16 cellular contexts compared by ENCODE assay signal in the genomic region with DNA sequence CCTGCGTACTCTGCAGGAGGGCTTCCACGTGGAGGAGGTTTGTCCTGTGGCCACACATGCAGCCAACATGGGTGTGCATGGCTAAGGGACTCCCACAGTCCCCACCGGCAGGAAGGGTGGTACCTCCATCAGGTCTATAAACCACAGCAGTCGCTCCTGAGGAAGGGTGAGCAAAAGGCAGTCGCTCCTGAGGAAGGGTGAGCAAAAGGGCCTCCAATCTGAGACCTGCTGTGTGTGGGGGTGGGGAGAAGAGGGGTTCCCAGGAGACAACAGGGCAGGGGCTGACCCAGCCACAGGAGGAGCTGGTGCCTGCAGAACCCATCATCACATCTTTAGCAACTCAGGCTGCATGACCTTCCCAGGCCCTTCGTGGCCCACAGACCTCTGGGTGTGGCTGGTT. TPM values are rescaled to one million over a fixed set of nuclear protein-coding genes. Genes with fewer than 3 reads are reported as not detected.
DNase-seq lines count a peak whose midpoint lies in the region; ATAC-seq and TF ChIP-seq lines count a peak whose summit lies in the region.
"Had no signal": no experiment of that assay in that cellular context is flagged by ENCODE, and none has a peak within 500 bp of the region (broad histone marks: within the 10 kb centered on the region; RNA-seq: fewer than 3 reads in every experiment).

No MANE protein-coding gene starts in this region.

- no peaks in the 10 kb centered on the region for H4K20me1 ChIP-seq in neural progenitor cell (ENCODE audit: low read depth)

- H2AFZ ChIP-seq in neural progenitor cell (replicated peaks): no peak overlapping the region

- H3K27me3 ChIP-seq in neural progenitor cell (no peaks in the 10 kb centered on the region), gastrocnemius medialis (no peaks in the 10 kb centered on the region)

- no peak overlapping the region for H3K4me2 ChIP-seq in neural progenitor cell

- intact Hi-C loops in Right ventricle myocardium inferior (cut with DNase I): no loop called here
- intact Hi-C loops in cardiac septum (cut with DNase I): no loop called here
- intact Hi-C loops in gastrocnemius medialis (cut with DNase I; ENCODE audit: low total_unique reads): no loop called here

- H3K27ac ChIP-seq in neural progenitor cell (no peak overlapping the region), gastrocnemius medialis (no peak overlapping the region)
- H3K27ac ChIP-seq: HL-60 had no signal

- no peak for DNase-seq in Right ventricle myocardium inferior (ENCODE audit: missing footprints)
- no peak for DNase-seq in cardiac septum (ENCODE audit: low spot score)
- DNase-seq in chondrocyte (ENCODE audit: low spot score): peak; percentile 55
- no peak for DNase-seq in neural progenitor cell (ENCODE audit: low spot score)
- no peak for DNase-seq in activated CD4-positive, alpha-beta T cell treated with anti-CD3 and anti-CD28 coated beads for 48 hours
- DNase-seq in gastrocnemius medialis: no peak
- no peak for DNase-seq in NCI-H526 treated with DMSO at 0.1 percent for 48 hours (lab: John Stamatoyannopoulos, UW)
- DNase-seq: C1 segment of cervical spinal cord; CD8-positive, alpha-beta T cell; COR-L47; DND-41; GDM1 had no signal

- H3K4me3 ChIP-seq in neural progenitor cell (no peak overlapping the region), gastrocnemius medialis (no peak overlapping the region)

- no peaks in the 10 kb centered on the region for H3K36me3 ChIP-seq in neural progenitor cell
- no peaks in the 10 kb centered on the region for H3K36me3 ChIP-seq in gastrocnemius medialis

- in situ Hi-C loops in gastrocnemius medialis (cut with MboI; ENCODE audit: low sequenced_read_pairs in 4 of 4): loop anchor here in 3 of 4 donors (5.0 to 25.0 kb wide), 3 partner anchors 234 to 494 kb away; a partner anchor contains a TSS

- H3K4me1 Mint-ChIP-seq in chondrocyte (ENCODE audit: low read depth) (peaks cover 17% of the 10 kb centered on the region), neural progenitor cell (peaks cover 36% of the 10 kb centered on the region)
- H3K4me1 Mint-ChIP-seq: B cell had no signal

- no peak overlapping the region for H3K9ac ChIP-seq in neural progenitor cell

- no peaks in the 10 kb centered on the region for H3K9me3 Mint-ChIP-seq in chondrocyte (ENCODE audit: low read depth)
- H3K9me3 Mint-ChIP-seq in neural progenitor cell: no peaks in the 10 kb centered on the region
- H3K9me3 Mint-ChIP-seq: CD8-positive, alpha-beta T cell; HFFc6 had no signal

- TF ChIP-seq POLR2A in gastrocnemius medialis (IDR thresholded peaks at IDR 0.05): no peak

- H3K4me1 ChIP-seq in neural progenitor cell (peaks cover 19% of the 10 kb centered on the region), gastrocnemius medialis (no peaks in the 10 kb centered on the region)

- H3K9me3 ChIP-seq in neural progenitor cell (ENCODE audit: low read depth): no peaks in the 10 kb centered on the region
- no peaks in the 10 kb centered on the region for H3K9me3 ChIP-seq in gastrocnemius medialis

- no peak for TF ChIP-seq CTCF in chondrocyte (IDR thresholded peaks at IDR 0.05)
- TF ChIP-seq CTCF in neural progenitor cell (IDR thresholded peaks at IDR 0.05): no peak
- TF ChIP-seq CTCF in gastrocnemius medialis (IDR thresholded peaks at IDR 0.05 in 4 of 5, conservative IDR thresholded peaks at IDR 0.05 in 1 of 5): no peak

- H3K27ac Mint-ChIP-seq in chondrocyte (ENCODE audit: unreplicated experiment) (no peak overlapping the region), neural progenitor cell (peak overlapping the region; percentile 77)
- H3K27ac Mint-ChIP-seq: B cell; CD8-positive, alpha-beta T cell had no signal

- no peaks in the 10 kb centered on the region for H3K27me3 Mint-ChIP-seq in chondrocyte (ENCODE audit: low read depth)
- H3K27me3 Mint-ChIP-seq in neural progenitor cell (ENCODE audit: insufficient read depth, low read depth): peaks cover 4% of the 10 kb centered on the region
- H3K27me3 Mint-ChIP-seq: B cell had no signal

- H3K4me3 Mint-ChIP-seq in chondrocyte (ENCODE audit: unreplicated experiment) (no peak overlapping the region), neural progenitor cell (no peak overlapping the region)
- H3K4me3 Mint-ChIP-seq: B cell; CD8-positive, alpha-beta T cell; HFFc6 had no signal

- no peaks in the 10 kb centered on the region for H3F3A ChIP-seq in neural progenitor cell (ENCODE audit: low read depth)

- peak; percentile 20 for ATAC-seq in Right ventricle myocardium inferior
- ATAC-seq in gastrocnemius medialis: no peak
- ATAC-seq in GM18498 (IDR thresholded peaks at IDR 0.05; ENCODE audit: unreplicated experiment): no peak
- ATAC-seq: CD8-positive, alpha-beta T cell had no signal

- H3K36me3 Mint-ChIP-seq in chondrocyte (ENCODE audit: low read depth): peaks cover 2% of the 10 kb centered on the region
- H3K36me3 Mint-ChIP-seq in neural progenitor cell: peaks cover 2% of the 10 kb centered on the region
- H3K36me3 Mint-ChIP-seq: CD8-positive, alpha-beta T cell had no signal

- no peaks in the 10 kb centered on the region for H3K79me2 ChIP-seq in neural progenitor cell (ENCODE audit: low read depth)

RNA-seq across cellular contexts. Expression of a gene that starts 30.3 kb away (rescaled TPM):
- total RNA-seq in Right ventricle myocardium inferior (7.1 TPM), cardiac septum (4.5 TPM), chondrocyte (19.1 to 43.1 TPM (median 43.0 TPM) in 3 replicates), neural progenitor cell (ENCODE audit: low replicate concordance) (11.4 and 13.4 TPM in 2 replicates), gastrocnemius medialis (1 to 10 TPM; 2.8 to 5.7 (median 3.8) TPM)
